In the genomic region with DNA sequence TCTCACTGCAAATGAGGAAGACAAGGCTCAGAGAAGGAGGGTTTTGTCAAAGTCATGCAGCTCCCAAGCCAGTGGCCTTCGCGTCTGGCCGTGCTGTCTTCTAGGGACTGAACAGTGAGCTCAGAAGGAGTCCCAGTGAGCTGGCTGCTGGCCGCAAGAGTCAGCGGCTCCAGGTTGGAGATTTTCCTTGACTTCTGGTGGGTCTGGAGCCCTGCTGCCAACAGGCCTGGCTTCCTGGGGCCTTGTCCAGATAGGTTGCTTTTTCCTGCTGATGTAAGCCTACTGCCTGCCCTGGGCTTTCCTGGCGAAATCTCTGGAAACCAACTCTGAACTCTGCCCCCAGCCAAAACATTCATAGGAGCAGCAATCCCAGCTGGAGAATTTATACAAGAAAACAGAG, we compare ENCODE assay signal across 18 cellular contexts.
A peak's percentile ranks its signal among the peaks of the same experiment; 100 is the strongest.
DNase-seq lines count a peak whose midpoint lies in the region; ATAC-seq and TF ChIP-seq lines count a peak whose summit lies in the region.
"Had no signal": no experiment of that assay in that cellular context is flagged by ENCODE, and none has a peak within 500 bp of the region (broad histone marks: within the 10 kb centered on the region; RNA-seq: fewer than 3 reads in every experiment).

No MANE protein-coding gene starts in this region.

- H3K4me3 ChIP-seq in MG63 = no peak overlapping the region
- H3K4me3 ChIP-seq in right cardiac atrium (ENCODE audit: low read length) = no peak overlapping the region
- no peak overlapping the region for H3K4me3 ChIP-seq in aorta (ENCODE audit: low read length in 2 of 2)
- H3K4me3 ChIP-seq in CD4-positive, alpha-beta memory T cell (ENCODE audit: low read length in 2 of 2) = no peak overlapping the region
- H3K4me3 ChIP-seq: Peyer's patch had no signal

- H3K36me3 Mint-ChIP-seq in glutamatergic neuron (ENCODE audit: unreplicated experiment) = no peaks in the 10 kb centered on the region
- no peaks in the 10 kb centered on the region for H3K36me3 Mint-ChIP-seq in CD4-positive, alpha-beta memory T cell
- H3K36me3 Mint-ChIP-seq: IgD-negative memory B cell had no signal

- peaks cover 9% of the 10 kb centered on the region for H3K9me3 Mint-ChIP-seq in glutamatergic neuron (ENCODE audit: unreplicated experiment)
- peaks cover 0 to 4% (median 0%) of the 10 kb centered on the region in 8 donors for H3K9me3 Mint-ChIP-seq in CD4-positive, alpha-beta memory T cell
- H3K9me3 Mint-ChIP-seq: H9, IgD-negative memory B cell had no signal

- CTCF ChIA-PET in CD4-positive, alpha-beta memory T cell (lab: Charles Lee; ENCODE audit: partially characterized antibody) = no interaction called here

- DNase-seq in MG63 (peak; percentile 91), glutamatergic neuron (no peak), right cardiac atrium (peak; percentile 68 to 86 (median 85)), aorta (no peak), NCI-H2196 (lab: John Stamatoyannopoulos, UW; ENCODE audit: unreplicated experiment) (no peak)
- no peak for DNase-seq in CD4-positive, alpha-beta memory T cell
- DNase-seq: DMS79 treated with DMSO at 0.1 percent for 48 hours; H9; Karpas-422; NCI-H1048; NCI-H1436 treated with DMSO at 0.1 percent for 48 hours; NCI-H2029 treated with DMSO at 0.1 percent for 48 hours; NCI-H2171; NCI-H69; NK-92 treated with Interleukin-12 subunit alpha and Interleukin-12 subunit beta, amount 100 ng/mL, for 24 hours; Peyer's patch had no signal

- intact Hi-C loops in right cardiac atrium (cut with DNase I) = no loop called here
- intact Hi-C loops in aorta (cut with DNase I) = no loop called here
- intact Hi-C loops in CD4-positive, alpha-beta memory T cell (cut with micrococcal nuclease) = no loop called here

- H3K4me1 ChIP-seq in right cardiac atrium (ENCODE audit: control insufficient read depth, insufficient read depth, low read length) = no peaks in the 10 kb centered on the region
- no peaks in the 10 kb centered on the region for H3K4me1 ChIP-seq in aorta (ENCODE audit: control insufficient read depth in 1 of 2, insufficient read depth in 2 of 2, low read length in 2 of 2)
- H3K4me1 ChIP-seq in CD4-positive, alpha-beta memory T cell (ENCODE audit: insufficient read depth, low read length) = no peaks in the 10 kb centered on the region
- H3K4me1 ChIP-seq: Peyer's patch had no signal

- POLR2A ChIA-PET in CD4-positive, alpha-beta memory T cell (lab: Charles Lee; ENCODE audit: partially characterized antibody) = no interaction called here

- H3K27me3 ChIP-seq in MG63 = no peaks in the 10 kb centered on the region
- H3K27me3 ChIP-seq in right cardiac atrium (ENCODE audit: control insufficient read depth, insufficient read depth) = no peaks in the 10 kb centered on the region
- H3K27me3 ChIP-seq in aorta (ENCODE audit: control insufficient read depth in 1 of 2, insufficient read depth in 2 of 2, low read length in 1 of 2) = no peaks in the 10 kb centered on the region
- no peaks in the 10 kb centered on the region for H3K27me3 ChIP-seq in CD4-positive, alpha-beta memory T cell (ENCODE audit: insufficient read depth, low read length)
- H3K27me3 ChIP-seq: Peyer's patch had no signal

- peaks cover 35% of the 10 kb centered on the region for H3K4me1 Mint-ChIP-seq in glutamatergic neuron (ENCODE audit: low read depth, unreplicated experiment)
- H3K4me1 Mint-ChIP-seq in CD4-positive, alpha-beta memory T cell = no peaks in the 10 kb centered on the region
- H3K4me1 Mint-ChIP-seq: IgD-negative memory B cell had no signal

- WGBS in right cardiac atrium = 58% methylated on average over 6 of the region's 6 CpGs
- WGBS in aorta, 2 donors = 40 to 60% methylated on average over 6 of the region's 6 CpGs

- H3K27ac ChIP-seq in right cardiac atrium (ENCODE audit: low read length) (no peak overlapping the region), aorta (ENCODE audit: low read depth in 1 of 2, low read length in 2 of 2) (no peak overlapping the region)
- H3K27ac ChIP-seq in CD4-positive, alpha-beta memory T cell (ENCODE audit: low read depth, low read length) = no peak overlapping the region
- H3K27ac ChIP-seq: Peyer's patch had no signal

- TF ChIP-seq CTCF in glutamatergic neuron (IDR thresholded peaks at IDR 0.05; ENCODE audit: partially characterized antibody, unreplicated experiment) = no peak

- no peaks in the 10 kb centered on the region for H3K36me3 ChIP-seq in MG63
- no peaks in the 10 kb centered on the region for H3K36me3 ChIP-seq in aorta (ENCODE audit: control insufficient read depth in 1 of 2, insufficient read depth in 2 of 2, low read length in 1 of 2)
- no peaks in the 10 kb centered on the region for H3K36me3 ChIP-seq in CD4-positive, alpha-beta memory T cell (ENCODE audit: insufficient read depth, low read length)
- H3K36me3 ChIP-seq: Peyer's patch had no signal

- no peak overlapping the region for H3K4me3 Mint-ChIP-seq in glutamatergic neuron (ENCODE audit: unreplicated experiment)
- no peak overlapping the region for H3K4me3 Mint-ChIP-seq in CD4-positive, alpha-beta memory T cell
- H3K4me3 Mint-ChIP-seq: H9, IgD-negative memory B cell had no signal

- H3K27me3 Mint-ChIP-seq in glutamatergic neuron (ENCODE audit: unreplicated experiment) = peaks cover 5% of the 10 kb centered on the region
- H3K27me3 Mint-ChIP-seq in CD4-positive, alpha-beta memory T cell = no peaks in the 10 kb centered on the region

- H3K27ac Mint-ChIP-seq in glutamatergic neuron (ENCODE audit: unreplicated experiment) = peak overlapping the region; percentile 95
- H3K27ac Mint-ChIP-seq in CD4-positive, alpha-beta memory T cell = no peak overlapping the region
- H3K27ac Mint-ChIP-seq: H9, IgD-negative memory B cell had no signal

- ATAC-seq in right cardiac atrium = peak; percentile 79 to 90
- peak; percentile 51 for ATAC-seq in aorta (ENCODE audit: low FRiP score)
- no peak for ATAC-seq in HG03135 (IDR thresholded peaks at IDR 0.05; ENCODE audit: unreplicated experiment)

- H3K9me3 ChIP-seq in MG63 (no peaks in the 10 kb centered on the region; the same call in 1 of the 2 replicates), right cardiac atrium (ENCODE audit: control insufficient read depth, low read length) (no peaks in the 10 kb centered on the region), aorta (ENCODE audit: control insufficient read depth, low read length) (no peaks in the 10 kb centered on the region)
- no peaks in the 10 kb centered on the region for H3K9me3 ChIP-seq in CD4-positive, alpha-beta memory T cell (ENCODE audit: control insufficient read depth in 1 of 2, low read length in 2 of 2)
- H3K9me3 ChIP-seq: Peyer's patch had no signal

Comparison
In these comparisons a context has a peak if more than half of its experiments do, and no peak if none do; other contexts are left out.
1. DNase-seq: peak in MG63 (single experiment) and right cardiac atrium (3 of 3); none in glutamatergic neuron (single experiment), aorta (0 of 2), CD4-positive, alpha-beta memory T cell (0 of 5) and NCI-H2196 (single experiment).